ENCODE assay signal across 16 cellular contexts in genomic region chr1:2273401-2274090, GRCh38. TPM values are rescaled to one million over a fixed set of nuclear protein-coding genes. Genes with fewer than 3 reads are reported as not detected.
DNase-seq lines count a peak whose midpoint lies in the region; ATAC-seq and TF ChIP-seq lines count a peak whose summit lies in the region.
"Had no signal": no experiment of that assay in that cellular context is flagged by ENCODE, and none has a peak within 500 bp of the region (broad histone marks: within the 10 kb centered on the region; RNA-seq: fewer than 3 reads in every experiment).

No MANE protein-coding gene starts in this region.

- ATAC-seq in Right ventricle myocardium inferior (peak; percentile 30), gastroesophageal sphincter (peak; percentile 21), upper lobe of left lung (ENCODE audit: low FRiP score in 2 of 2) (no peak), HG02759 (IDR thresholded peaks at IDR 0.05; ENCODE audit: unreplicated experiment) (no peak)
- ATAC-seq: Panc1; stimulated activated memory B cell treated with anti-CD40 and anti-IgM and Interleukin-4, amounts not matched to agents 10 μg/mL and 1 μg/mL and 100 μg/mL, for 72 hours had no signal

- peak overlapping the region; percentile 57 for H3K27ac Mint-ChIP-seq in neural crest cell (ENCODE audit: unreplicated experiment)
- H3K27ac Mint-ChIP-seq: stimulated activated memory B cell treated with anti-CD40 and anti-IgM and Interleukin-4, amounts not matched to agents 10 μg/mL and 1 μg/mL and 100 μg/mL, for 72 hours had no signal

- H3K4me1 ChIP-seq in right atrium auricular region (peaks cover 0 to 100% of the 10 kb centered on the region in 2 donors), gastroesophageal sphincter (peaks cover 21 to 100% (median 98%) of the 10 kb centered on the region in 3 donors), upper lobe of left lung (peaks cover 92 to 100% (median 93%) of the 10 kb centered on the region in 4 donors)

- peaks cover 56% of the 10 kb centered on the region for H3K4me1 Mint-ChIP-seq in neural crest cell

- no peaks in the 10 kb centered on the region for H3K27me3 Mint-ChIP-seq in neural crest cell (ENCODE audit: low read depth)
- H3K27me3 Mint-ChIP-seq: stimulated activated memory B cell treated with anti-CD40 and anti-IgM and Interleukin-4, amounts not matched to agents 10 μg/mL and 1 μg/mL and 100 μg/mL, for 72 hours had no signal

- WGBS in gastroesophageal sphincter (ENCODE audit: low coverage in 1 of 2), 2 donors: 43% methylated on average over 8 of the region's 29 CpGs; no CpG with 5 or more reads in 1 of the 2 donors
- 88% methylated on average over 10 to 28 of the region's 29 CpGs for WGBS in upper lobe of left lung, 2 donors

- H3K27me3 ChIP-seq in right atrium auricular region (no peaks in the 10 kb centered on the region), gastroesophageal sphincter (no peaks in the 10 kb centered on the region), upper lobe of left lung (no peaks in the 10 kb centered on the region)

- H3K9me3 Mint-ChIP-seq in neural crest cell: no peaks in the 10 kb centered on the region
- H3K9me3 Mint-ChIP-seq: stimulated activated memory B cell treated with anti-CD40 and anti-IgM and Interleukin-4, amounts not matched to agents 10 μg/mL and 1 μg/mL and 100 μg/mL, for 72 hours had no signal

- no peak for TF ChIP-seq EP300 in gastroesophageal sphincter (IDR thresholded peaks at IDR 0.05)
- no peak for TF ChIP-seq EP300 in upper lobe of left lung (IDR thresholded peaks at IDR 0.05)

- TF ChIP-seq CTCF in right atrium auricular region (IDR thresholded peaks at IDR 0.05) (no peak), gastroesophageal sphincter (IDR thresholded peaks at IDR 0.05) (no peak), neural crest cell (conservative IDR thresholded peaks at IDR 0.05) (no peak), upper lobe of left lung (IDR thresholded peaks at IDR 0.05) (no peak)

- H3K4me3 ChIP-seq in right atrium auricular region (no peak overlapping the region), gastroesophageal sphincter (peak overlapping the region in 1 of 2 donors; percentile 29), upper lobe of left lung (no peak overlapping the region)
- H3K4me3 ChIP-seq: psoas muscle had no signal

- intact Hi-C loops in Right ventricle myocardium inferior (cut with DNase I): no loop called here

- DNase-seq in Right ventricle myocardium inferior (ENCODE audit: missing footprints) (peak; percentile 61), right atrium auricular region (ENCODE audit: low spot score) (no peak), neural crest cell (ENCODE audit: low read depth, low spot score) (no peak), upper lobe of left lung (no peak), NCI-H1417 (lab: John Stamatoyannopoulos, UW) (no peak), activated gamma-delta T cell (lab: John Stamatoyannopoulos, UW) (no peak)
- DNase-seq: ACHN; midbrain; NCI-H2029 treated with DMSO at 0.1 percent for 48 hours; NCI-H69; stimulated activated CD4-positive, alpha-beta T cell treated with anti-CD3 and anti-CD28 coated beads, Interleukin-4, amount 100 ng/mL, for 1 hour had no signal

- peaks cover 6% of the 10 kb centered on the region for H3K36me3 ChIP-seq in right atrium auricular region
- H3K36me3 ChIP-seq in gastroesophageal sphincter: peaks cover 0 to 4% of the 10 kb centered on the region in 2 donors
- peaks cover 0 to 5% (median 0%) of the 10 kb centered on the region in 4 donors for H3K36me3 ChIP-seq in upper lobe of left lung

- TF ChIP-seq POLR2A in gastroesophageal sphincter (IDR thresholded peaks at IDR 0.05): no peak
- TF ChIP-seq POLR2A in upper lobe of left lung (IDR thresholded peaks at IDR 0.05): no peak

- H3K9me3 ChIP-seq in right atrium auricular region (no peaks in the 10 kb centered on the region), gastroesophageal sphincter (no peaks in the 10 kb centered on the region), upper lobe of left lung (no peaks in the 10 kb centered on the region)
- H3K9me3 ChIP-seq: psoas muscle had no signal

- peaks cover 4% of the 10 kb centered on the region for H3K36me3 Mint-ChIP-seq in neural crest cell (ENCODE audit: low read depth)

- no peak overlapping the region for H3K4me3 Mint-ChIP-seq in neural crest cell
- H3K4me3 Mint-ChIP-seq: stimulated activated memory B cell treated with anti-CD40 and anti-IgM and Interleukin-4, amounts not matched to agents 10 μg/mL and 1 μg/mL and 100 μg/mL, for 72 hours had no signal

- H3K27ac ChIP-seq in right atrium auricular region (peak overlapping the region in 1 of 2 donors; percentile 78), gastroesophageal sphincter (peak overlapping the region; percentile 19 to 82 (median 78)), upper lobe of left lung (peak overlapping the region; percentile 3 to 90 (median 57))
- H3K27ac ChIP-seq: psoas muscle had no signal

RNA-seq across cellular contexts. Expression of gene SKI, which starts 45.4 kb away (rescaled TPM):
- total RNA-seq in Right ventricle myocardium inferior (38.5 TPM), right atrium auricular region (10 to 100 TPM; 36.7 to 57.2 TPM), gastroesophageal sphincter (100 to 1,000 TPM in 1 of 4 donors, 10 to 100 TPM in 3; 60.2 to 157 (median 79.0) TPM), neural crest cell (58.9 and 62.0 TPM in 2 replicates), upper lobe of left lung (100 to 1,000 TPM in 3 of 6 donors, 10 to 100 TPM in 3; 57.3 to 108 (median 96.9) TPM)

Comparison
In these comparisons a context has a peak if more than half of its experiments do, and no peak if none do; other contexts are left out.
1. ATAC-seq: peak in Right ventricle myocardium inferior (single experiment) and gastroesophageal sphincter (single experiment); none in upper lobe of left lung (0 of 2) and HG02759 (single experiment).